In genomic region chr6:2103644-2104523, GRCh38 we compare ENCODE assay signal across 9 cellular contexts.
DNase-seq lines count a peak whose midpoint lies in the region; ATAC-seq and TF ChIP-seq lines count a peak whose summit lies in the region.
"Had no signal": no experiment of that assay in that cellular context is flagged by ENCODE, and none has a peak within 500 bp of the region (broad histone marks: within the 10 kb centered on the region; RNA-seq: fewer than 3 reads in every experiment).

No MANE protein-coding gene starts in this region.

- WGBS in esophagus squamous epithelium, 2 donors = 53 to 58% methylated on average over 7 of the region's 7 CpGs

- H3K27me3 ChIP-seq in esophagus squamous epithelium (no peaks in the 10 kb centered on the region), osteoblast (ENCODE audit: insufficient read depth, low read length) (no peaks in the 10 kb centered on the region)
- H3K27me3 ChIP-seq: BLaER1 treated with 17β-estradiol and CSF1 and Interleukin-3, amounts not matched to agents 10 nM and 100 nM had no signal

- intact Hi-C loops in esophagus squamous epithelium (cut with DNase I) = no loop called here

- H3K4me3 ChIP-seq in esophagus squamous epithelium (no peak overlapping the region), osteoblast (ENCODE audit: insufficient read depth, low read length) (peak overlapping the region; percentile 65)
- H3K4me3 ChIP-seq: BLaER1 treated with 17β-estradiol and CSF1 and Interleukin-3, amounts not matched to agents 10 nM and 100 nM had no signal

- DNase-seq in NCI-H1417 (lab: John Stamatoyannopoulos, UW) = peak in 2 of 3 experiments; percentile 41 to 69
- DNase-seq in NCI-H1417 treated with DMSO at 0.1 percent for 48 hours (lab: John Stamatoyannopoulos, UW) = no peak
- DNase-seq in esophagus squamous epithelium (lab: John Stamatoyannopoulos, UW) = no peak
- peak; percentile 87 for DNase-seq in osteoblast (ENCODE audit: insufficient read length, low spot score, missing footprints)
- no peak for DNase-seq in activated T-cell treated with anti-CD3 and anti-CD28 coated beads for 4 hours
- DNase-seq in stimulated activated CD4-positive, alpha-beta T cell treated with anti-CD3 and anti-CD28 coated beads, Interleukin-1b, Interleukin-23, amount 100 ng/mL, for 48 hours = no peak

- peaks cover 0 to 6% (median 0%) of the 10 kb centered on the region in 3 donors for H3K4me1 ChIP-seq in esophagus squamous epithelium
- H3K4me1 ChIP-seq in osteoblast (ENCODE audit: insufficient read depth, low read length) = peaks cover 22% of the 10 kb centered on the region

- H3K36me3 ChIP-seq in esophagus squamous epithelium = no peaks in the 10 kb centered on the region
- no peaks in the 10 kb centered on the region for H3K36me3 ChIP-seq in osteoblast (ENCODE audit: insufficient read depth, low read length)
- H3K36me3 ChIP-seq: BLaER1 treated with 17β-estradiol and CSF1 and Interleukin-3, amounts not matched to agents 10 nM and 100 nM had no signal

- TF ChIP-seq POLR2A in esophagus squamous epithelium (IDR thresholded peaks at IDR 0.05) = no peak

- H3K79me2 ChIP-seq in osteoblast (ENCODE audit: insufficient read depth, low read length) = no peaks in the 10 kb centered on the region

- H4K20me1 ChIP-seq in osteoblast (ENCODE audit: insufficient read depth, low read length) = no peaks in the 10 kb centered on the region

- H3K27ac ChIP-seq in esophagus squamous epithelium (peak overlapping the region in 2 of 4 donors; percentile 10 to 12), osteoblast (ENCODE audit: low read depth, low read length) (peak overlapping the region; percentile 57)
- H3K27ac ChIP-seq: BLaER1 treated with 17β-estradiol and CSF1 and Interleukin-3, amounts not matched to agents 10 nM and 100 nM had no signal

- H3K9me3 ChIP-seq in esophagus squamous epithelium (no peaks in the 10 kb centered on the region), osteoblast (ENCODE audit: low read depth, low read length) (no peaks in the 10 kb centered on the region)
- H3K9me3 ChIP-seq: BLaER1 treated with 17β-estradiol and CSF1 and Interleukin-3, amounts not matched to agents 10 nM and 100 nM had no signal

- peak; percentile 97 for ATAC-seq in SK-N-SH treated with all-trans-retinoic acid at 6 μM for 48 hours

- TF ChIP-seq CTCF in LNCAP (IDR thresholded peaks at IDR 0.05) (peak; percentile 54; the same call in 1 of the 2 replicates), esophagus squamous epithelium (IDR thresholded peaks at IDR 0.05) (peak; percentile 16 to 74 (median 43)), osteoblast (IDR thresholded peaks at IDR 0.05; ENCODE audit: extremely low read depth, low read depth, low read length) (peak; percentile 67)

- peak overlapping the region; percentile 68 for H2AFZ ChIP-seq in osteoblast (ENCODE audit: low read length)

- H3K4me2 ChIP-seq in osteoblast (ENCODE audit: insufficient read depth, low read length) = peak overlapping the region; percentile 90

TF ChIP-seq in SK-N-SH treated with all-trans-retinoic acid at 6 μM for 48 hours, 23 proteins besides CTCF, POLR2A, EP300 and RAD21:
- TF ChIP-seq TSHZ2 (CRISPR knock-in tag; IDR thresholded peaks at IDR 0.05) (0 out of 2 replicates have a peak, but pooled peaks have one; percentile 54), ZC3H10 (CRISPR knock-in tag; IDR thresholded peaks at IDR 0.05) (no peak), ISL1 (CRISPR knock-in tag; IDR thresholded peaks at IDR 0.05) (peak; percentile 89)
- TF ChIP-seq, protein P1, sequence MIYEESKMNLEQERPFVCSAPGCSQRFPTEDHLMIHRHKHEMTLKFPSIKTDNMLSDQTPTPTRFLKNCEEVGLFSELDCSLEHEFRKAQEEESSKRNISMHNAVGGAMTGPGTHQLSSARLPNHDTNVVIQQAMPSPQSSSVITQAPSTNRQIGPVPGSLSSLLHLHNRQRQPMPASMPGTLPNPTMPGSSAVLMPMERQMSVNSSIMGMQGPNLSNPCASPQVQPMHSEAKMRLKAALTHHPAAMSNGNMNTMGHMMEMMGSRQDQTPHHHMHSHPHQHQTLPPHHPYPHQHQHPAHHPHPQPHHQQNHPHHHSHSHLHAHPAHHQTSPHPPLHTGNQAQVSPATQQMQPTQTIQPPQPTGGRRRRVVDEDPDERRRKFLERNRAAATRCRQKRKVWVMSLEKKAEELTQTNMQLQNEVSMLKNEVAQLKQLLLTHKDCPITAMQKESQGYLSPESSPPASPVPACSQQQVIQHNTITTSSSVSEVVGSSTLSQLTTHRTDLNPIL (CRISPR knock-in tag; IDR thresholded peaks at IDR 0.05; ENCODE audit: low read depth) = peak; percentile 85

Comparison
In these comparisons a context has a peak if more than half of its experiments do, and no peak if none do; other contexts are left out.
1. DNase-seq: peak in NCI-H1417 (2 of 3) and osteoblast (single experiment); none in NCI-H1417 treated with DMSO at 0.1 percent for 48 hours (single experiment), esophagus squamous epithelium (single experiment), activated T-cell treated with anti-CD3 and anti-CD28 coated beads for 4 hours (single experiment) and stimulated activated CD4-positive, alpha-beta T cell treated with anti-CD3 and anti-CD28 coated beads, Interleukin-1b, Interleukin-23, amount 100 ng/mL, for 48 hours (single experiment).
2. Peak in every context shown above with its lines, with median percentiles within 50 percentile points of each other: CTCF ChIP-seq.